1 cellular context compared by ENCODE assay signal in the genomic region with DNA sequence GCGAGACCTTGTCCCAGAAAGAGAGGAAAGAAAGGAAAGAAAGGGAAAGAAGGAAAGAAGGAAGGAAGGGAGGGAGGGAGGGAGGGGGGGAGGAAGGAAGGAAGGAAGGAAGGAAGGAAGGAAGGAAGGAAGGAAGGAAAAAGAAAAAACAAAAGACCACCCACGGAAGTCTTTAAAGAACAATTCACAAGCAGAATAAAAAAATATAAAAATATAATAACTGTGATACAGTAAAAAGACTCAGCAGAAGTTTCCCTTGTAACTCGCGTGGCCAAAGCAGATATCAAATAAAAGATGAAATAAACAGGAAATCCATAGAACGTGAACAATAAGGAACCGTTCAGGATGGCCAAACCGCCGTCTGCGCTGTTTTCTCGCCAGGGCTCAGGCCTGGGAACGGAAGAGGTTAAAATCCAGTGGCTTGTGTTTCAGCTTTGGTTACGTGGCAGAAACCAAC.
TF ChIP-seq lines count a peak whose summit lies in the region.

No MANE protein-coding gene starts in this region.

TF ChIP-seq in GM12878, 131 proteins besides CTCF, POLR2A, EP300 and RAD21 (continues in another document):
- TF ChIP-seq, protein P1, sequence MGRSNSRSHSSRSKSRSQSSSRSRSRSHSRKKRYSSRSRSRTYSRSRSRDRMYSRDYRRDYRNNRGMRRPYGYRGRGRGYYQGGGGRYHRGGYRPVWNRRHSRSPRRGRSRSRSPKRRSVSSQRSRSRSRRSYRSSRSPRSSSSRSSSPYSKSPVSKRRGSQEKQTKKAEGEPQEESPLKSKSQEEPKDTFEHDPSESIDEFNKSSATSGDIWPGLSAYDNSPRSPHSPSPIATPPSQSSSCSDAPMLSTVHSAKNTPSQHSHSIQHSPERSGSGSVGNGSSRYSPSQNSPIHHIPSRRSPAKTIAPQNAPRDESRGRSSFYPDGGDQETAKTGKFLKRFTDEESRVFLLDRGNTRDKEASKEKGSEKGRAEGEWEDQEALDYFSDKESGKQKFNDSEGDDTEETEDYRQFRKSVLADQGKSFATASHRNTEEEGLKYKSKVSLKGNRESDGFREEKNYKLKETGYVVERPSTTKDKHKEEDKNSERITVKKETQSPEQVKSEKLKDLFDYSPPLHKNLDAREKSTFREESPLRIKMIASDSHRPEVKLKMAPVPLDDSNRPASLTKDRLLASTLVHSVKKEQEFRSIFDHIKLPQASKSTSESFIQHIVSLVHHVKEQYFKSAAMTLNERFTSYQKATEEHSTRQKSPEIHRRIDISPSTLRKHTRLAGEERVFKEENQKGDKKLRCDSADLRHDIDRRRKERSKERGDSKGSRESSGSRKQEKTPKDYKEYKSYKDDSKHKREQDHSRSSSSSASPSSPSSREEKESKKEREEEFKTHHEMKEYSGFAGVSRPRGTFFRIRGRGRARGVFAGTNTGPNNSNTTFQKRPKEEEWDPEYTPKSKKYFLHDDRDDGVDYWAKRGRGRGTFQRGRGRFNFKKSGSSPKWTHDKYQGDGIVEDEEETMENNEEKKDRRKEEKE (IDR thresholded peaks at IDR 0.05) = no peak
- TF ChIP-seq KLF5 (IDR thresholded peaks at IDR 0.05; ENCODE audit: partially characterized antibody) = no peak
- TF ChIP-seq JUNB (IDR thresholded peaks at IDR 0.05) = no peak
- TF ChIP-seq ZNF217 (IDR thresholded peaks at IDR 0.05) = no peak
- TF ChIP-seq, protein P2, sequence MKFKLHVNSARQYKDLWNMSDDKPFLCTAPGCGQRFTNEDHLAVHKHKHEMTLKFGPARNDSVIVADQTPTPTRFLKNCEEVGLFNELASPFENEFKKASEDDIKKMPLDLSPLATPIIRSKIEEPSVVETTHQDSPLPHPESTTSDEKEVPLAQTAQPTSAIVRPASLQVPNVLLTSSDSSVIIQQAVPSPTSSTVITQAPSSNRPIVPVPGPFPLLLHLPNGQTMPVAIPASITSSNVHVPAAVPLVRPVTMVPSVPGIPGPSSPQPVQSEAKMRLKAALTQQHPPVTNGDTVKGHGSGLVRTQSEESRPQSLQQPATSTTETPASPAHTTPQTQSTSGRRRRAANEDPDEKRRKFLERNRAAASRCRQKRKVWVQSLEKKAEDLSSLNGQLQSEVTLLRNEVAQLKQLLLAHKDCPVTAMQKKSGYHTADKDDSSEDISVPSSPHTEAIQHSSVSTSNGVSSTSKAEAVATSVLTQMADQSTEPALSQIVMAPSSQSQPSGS (IDR thresholded peaks at IDR 0.05; ENCODE audit: low read length) = peak; percentile 58; the same call in 1 of the 2 replicates
- TF ChIP-seq NR2C2 (IDR thresholded peaks at IDR 0.05; ENCODE audit: borderline replicate concordance, control insufficient read depth, insufficient read length, low read depth) = no peak
- TF ChIP-seq ZBED1 (IDR thresholded peaks at IDR 0.05; ENCODE audit: borderline replicate concordance) = peak; percentile 63; the same call in 1 of the 2 replicates
- TF ChIP-seq SMAD5 (IDR thresholded peaks at IDR 0.05; ENCODE audit: low read depth) = no peak; the same call in 1 of the 2 replicates
- TF ChIP-seq TCF7 (IDR thresholded peaks at IDR 0.05; ENCODE audit: borderline replicate concordance) = no peak
- no peak for TF ChIP-seq IRF3 (IDR thresholded peaks at IDR 0.05)
- no peak for TF ChIP-seq ESRRA (IDR thresholded peaks at IDR 0.05; ENCODE audit: low read length)
- TF ChIP-seq CHD1 (IDR thresholded peaks at IDR 0.05; ENCODE audit: low read depth, low read length) = no peak
- TF ChIP-seq, protein P3, sequence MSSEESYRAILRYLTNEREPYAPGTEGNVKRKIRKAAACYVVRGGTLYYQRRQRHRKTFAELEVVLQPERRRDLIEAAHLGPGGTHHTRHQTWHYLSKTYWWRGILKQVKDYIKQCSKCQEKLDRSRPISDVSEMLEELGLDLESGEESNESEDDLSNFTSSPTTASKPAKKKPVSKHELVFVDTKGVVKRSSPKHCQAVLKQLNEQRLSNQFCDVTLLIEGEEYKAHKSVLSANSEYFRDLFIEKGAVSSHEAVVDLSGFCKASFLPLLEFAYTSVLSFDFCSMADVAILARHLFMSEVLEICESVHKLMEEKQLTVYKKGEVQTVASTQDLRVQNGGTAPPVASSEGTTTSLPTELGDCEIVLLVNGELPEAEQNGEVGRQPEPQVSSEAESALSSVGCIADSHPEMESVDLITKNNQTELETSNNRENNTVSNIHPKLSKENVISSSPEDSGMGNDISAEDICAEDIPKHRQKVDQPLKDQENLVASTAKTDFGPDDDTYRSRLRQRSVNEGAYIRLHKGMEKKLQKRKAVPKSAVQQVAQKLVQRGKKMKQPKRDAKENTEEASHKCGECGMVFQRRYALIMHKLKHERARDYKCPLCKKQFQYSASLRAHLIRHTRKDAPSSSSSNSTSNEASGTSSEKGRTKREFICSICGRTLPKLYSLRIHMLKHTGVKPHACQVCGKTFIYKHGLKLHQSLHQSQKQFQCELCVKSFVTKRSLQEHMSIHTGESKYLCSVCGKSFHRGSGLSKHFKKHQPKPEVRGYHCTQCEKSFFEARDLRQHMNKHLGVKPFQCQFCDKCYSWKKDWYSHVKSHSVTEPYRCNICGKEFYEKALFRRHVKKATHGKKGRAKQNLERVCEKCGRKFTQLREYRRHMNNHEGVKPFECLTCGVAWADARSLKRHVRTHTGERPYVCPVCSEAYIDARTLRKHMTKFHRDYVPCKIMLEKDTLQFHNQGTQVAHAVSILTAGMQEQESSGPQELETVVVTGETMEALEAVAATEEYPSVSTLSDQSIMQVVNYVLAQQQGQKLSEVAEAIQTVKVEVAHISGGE (CRISPR knock-in tag; IDR thresholded peaks at IDR 0.05) = no peak
- no peak for TF ChIP-seq SUZ12 (IDR thresholded peaks at IDR 0.05; ENCODE audit: unreplicated experiment)
- TF ChIP-seq E2F4 (IDR thresholded peaks at IDR 0.05; ENCODE audit: low read depth, low read length) = no peak
- TF ChIP-seq CBFB (IDR thresholded peaks at IDR 0.05; ENCODE audit: low read depth) = no peak
- no peak for TF ChIP-seq CHD2 (IDR thresholded peaks at IDR 0.05; ENCODE audit: borderline replicate concordance, low read depth, low read length)
- no peak for TF ChIP-seq YY1 (IDR thresholded peaks at IDR 0.05; ENCODE audit: low read depth, low read length)
- TF ChIP-seq RAD51 (IDR thresholded peaks at IDR 0.05) = no peak
- no peak for TF ChIP-seq ZSCAN29 (IDR thresholded peaks at IDR 0.05)
- no peak for TF ChIP-seq MEF2B (IDR thresholded peaks at IDR 0.05; ENCODE audit: partially characterized antibody, poor library complexity, severe bottlenecking)
- TF ChIP-seq IRF5 (IDR thresholded peaks at IDR 0.05; ENCODE audit: borderline replicate concordance) = no peak
- no peak for TF ChIP-seq ZNF207 (IDR thresholded peaks at IDR 0.05; ENCODE audit: borderline replicate concordance)
- TF ChIP-seq RFX5 (IDR thresholded peaks at IDR 0.05; ENCODE audit: low read depth, low read length) = no peak
- TF ChIP-seq TAF1 (IDR thresholded peaks at IDR 0.05; ENCODE audit: borderline replicate concordance, low read depth, low read length) = no peak
- TF ChIP-seq E4F1 (IDR thresholded peaks at IDR 0.05; ENCODE audit: borderline replicate concordance, partially characterized antibody) = no peak
- TF ChIP-seq MEF2A (IDR thresholded peaks at IDR 0.05; ENCODE audit: insufficient read depth, low read depth, low read length) = 0 out of 2 replicates have a peak, but pooled peaks have one; percentile 53
- TF ChIP-seq PRDM15 (CRISPR knock-in tag; IDR thresholded peaks at IDR 0.05) = no peak
- TF ChIP-seq PML (IDR thresholded peaks at IDR 0.05; ENCODE audit: low read length) = no peak
- TF ChIP-seq, protein P4, sequence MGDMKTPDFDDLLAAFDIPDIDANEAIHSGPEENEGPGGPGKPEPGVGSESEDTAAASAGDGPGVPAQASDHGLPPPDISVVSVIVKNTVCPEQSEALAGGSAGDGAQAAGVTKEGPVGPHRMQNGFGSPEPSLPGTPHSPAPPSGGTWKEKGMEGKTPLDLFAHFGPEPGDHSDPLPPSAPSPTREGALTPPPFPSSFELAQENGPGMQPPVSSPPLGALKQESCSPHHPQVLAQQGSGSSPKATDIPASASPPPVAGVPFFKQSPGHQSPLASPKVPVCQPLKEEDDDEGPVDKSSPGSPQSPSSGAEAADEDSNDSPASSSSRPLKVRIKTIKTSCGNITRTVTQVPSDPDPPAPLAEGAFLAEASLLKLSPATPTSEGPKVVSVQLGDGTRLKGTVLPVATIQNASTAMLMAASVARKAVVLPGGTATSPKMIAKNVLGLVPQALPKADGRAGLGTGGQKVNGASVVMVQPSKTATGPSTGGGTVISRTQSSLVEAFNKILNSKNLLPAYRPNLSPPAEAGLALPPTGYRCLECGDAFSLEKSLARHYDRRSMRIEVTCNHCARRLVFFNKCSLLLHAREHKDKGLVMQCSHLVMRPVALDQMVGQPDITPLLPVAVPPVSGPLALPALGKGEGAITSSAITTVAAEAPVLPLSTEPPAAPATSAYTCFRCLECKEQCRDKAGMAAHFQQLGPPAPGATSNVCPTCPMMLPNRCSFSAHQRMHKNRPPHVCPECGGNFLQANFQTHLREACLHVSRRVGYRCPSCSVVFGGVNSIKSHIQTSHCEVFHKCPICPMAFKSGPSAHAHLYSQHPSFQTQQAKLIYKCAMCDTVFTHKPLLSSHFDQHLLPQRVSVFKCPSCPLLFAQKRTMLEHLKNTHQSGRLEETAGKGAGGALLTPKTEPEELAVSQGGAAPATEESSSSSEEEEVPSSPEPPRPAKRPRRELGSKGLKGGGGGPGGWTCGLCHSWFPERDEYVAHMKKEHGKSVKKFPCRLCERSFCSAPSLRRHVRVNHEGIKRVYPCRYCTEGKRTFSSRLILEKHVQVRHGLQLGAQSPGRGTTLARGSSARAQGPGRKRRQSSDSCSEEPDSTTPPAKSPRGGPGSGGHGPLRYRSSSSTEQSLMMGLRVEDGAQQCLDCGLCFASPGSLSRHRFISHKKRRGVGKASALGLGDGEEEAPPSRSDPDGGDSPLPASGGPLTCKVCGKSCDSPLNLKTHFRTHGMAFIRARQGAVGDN (IDR thresholded peaks at IDR 0.05) = no peak; the same call in 1 of the 2 replicates
- no peak for TF ChIP-seq DPF2 (IDR thresholded peaks at IDR 0.05)
- TF ChIP-seq SIX5 (IDR thresholded peaks at IDR 0.05; ENCODE audit: low read depth, low read length, severe bottlenecking) = no peak
